1 cellular context compared by ENCODE assay signal in the genomic region with DNA sequence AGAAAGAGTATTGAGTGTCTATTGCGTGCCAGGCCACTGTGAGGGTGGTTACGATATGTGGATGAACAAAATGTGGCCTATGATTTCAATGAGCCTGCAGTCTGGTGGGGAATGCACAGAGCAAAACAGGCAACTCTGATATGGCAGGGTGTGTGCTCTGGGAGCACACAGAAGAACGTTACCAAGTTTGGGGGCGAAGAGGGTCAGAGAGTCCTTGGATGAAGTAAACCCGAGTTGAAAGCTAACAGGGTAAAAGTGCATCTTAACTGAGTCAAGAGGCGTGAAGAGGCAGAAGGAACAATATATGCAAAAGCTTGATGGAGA.
TF ChIP-seq lines count a peak whose summit lies in the region.

No MANE protein-coding gene starts in this region.

TF ChIP-seq in K562, 482 proteins besides CTCF, POLR2A, EP300 and RAD21 (continues in another document):
- TF ChIP-seq CREB3 (tag; conservative IDR thresholded peaks at IDR 0.05; ENCODE audit: low read depth) (0 out of 2 replicates have a peak, but pooled peaks have one; percentile 2), ZNF431 (CRISPR knock-in tag; IDR thresholded peaks at IDR 0.05) (no peak), SMC3 (conservative IDR thresholded peaks at IDR 0.05; ENCODE audit: insufficient read depth, low read depth, low read length) (no peak), CAMTA2 (CRISPR knock-in tag; conservative IDR thresholded peaks at IDR 0.05) (no peak), BACH1 (tag; IDR thresholded peaks at IDR 0.05) (peak; percentile 25; the same call in 1 of the 2 replicates), CBX3 (IDR thresholded peaks at IDR 0.05; ENCODE audit: borderline replicate concordance in 1 of 2, low read length in 2 of 2) (0 out of 3 replicates have a peak, but pooled peaks of 1 of the 2 experiments have one; percentile 7), EHMT2 (IDR thresholded peaks at IDR 0.05) (no peak), XRCC5 (IDR thresholded peaks at IDR 0.05; ENCODE audit: low read depth, low read length) (no peak), MAZ (CRISPR knock-in tag; conservative IDR thresholded peaks at IDR 0.05 in 1 of 2, IDR thresholded peaks at IDR 0.05 in 1 of 2) (no peak), ZNF639 (CRISPR knock-in tag; conservative IDR thresholded peaks at IDR 0.05 in 1 of 2, IDR thresholded peaks at IDR 0.05 in 1 of 2) (no peak), ZNF766 (CRISPR knock-in tag; conservative IDR thresholded peaks at IDR 0.05) (peak; percentile 50; the same call in 1 of the 2 replicates), TAF1 (IDR thresholded peaks at IDR 0.05; ENCODE audit: control insufficient read depth, extremely low read depth, insufficient read depth, low read length, severe bottlenecking) (no peak), USF2 (CRISPR knock-in tag; IDR thresholded peaks at IDR 0.05) (no peak), SMARCA4 (IDR thresholded peaks at IDR 0.05) (0 out of 2 replicates have a peak, but pooled peaks have one; percentile 16), MITF (IDR thresholded peaks at IDR 0.05) (no peak), DDX20 (tag; IDR thresholded peaks at IDR 0.05; ENCODE audit: low read depth) (0 out of 2 replicates have a peak, but pooled peaks have one; percentile 25)
- TF ChIP-seq, protein P1, sequence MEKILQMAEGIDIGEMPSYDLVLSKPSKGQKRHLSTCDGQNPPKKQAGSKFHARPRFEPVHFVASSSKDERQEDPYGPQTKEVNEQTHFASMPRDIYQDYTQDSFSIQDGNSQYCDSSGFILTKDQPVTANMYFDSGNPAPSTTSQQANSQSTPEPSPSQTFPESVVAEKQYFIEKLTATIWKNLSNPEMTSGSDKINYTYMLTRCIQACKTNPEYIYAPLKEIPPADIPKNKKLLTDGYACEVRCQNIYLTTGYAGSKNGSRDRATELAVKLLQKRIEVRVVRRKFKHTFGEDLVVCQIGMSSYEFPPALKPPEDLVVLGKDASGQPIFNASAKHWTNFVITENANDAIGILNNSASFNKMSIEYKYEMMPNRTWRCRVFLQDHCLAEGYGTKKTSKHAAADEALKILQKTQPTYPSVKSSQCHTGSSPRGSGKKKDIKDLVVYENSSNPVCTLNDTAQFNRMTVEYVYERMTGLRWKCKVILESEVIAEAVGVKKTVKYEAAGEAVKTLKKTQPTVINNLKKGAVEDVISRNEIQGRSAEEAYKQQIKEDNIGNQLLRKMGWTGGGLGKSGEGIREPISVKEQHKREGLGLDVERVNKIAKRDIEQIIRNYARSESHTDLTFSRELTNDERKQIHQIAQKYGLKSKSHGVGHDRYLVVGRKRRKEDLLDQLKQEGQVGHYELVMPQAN (IDR thresholded peaks at IDR 0.05; ENCODE audit: borderline replicate concordance): 0 out of 2 replicates have a peak, but pooled peaks have one; percentile 6
- TF ChIP-seq, protein P2, sequence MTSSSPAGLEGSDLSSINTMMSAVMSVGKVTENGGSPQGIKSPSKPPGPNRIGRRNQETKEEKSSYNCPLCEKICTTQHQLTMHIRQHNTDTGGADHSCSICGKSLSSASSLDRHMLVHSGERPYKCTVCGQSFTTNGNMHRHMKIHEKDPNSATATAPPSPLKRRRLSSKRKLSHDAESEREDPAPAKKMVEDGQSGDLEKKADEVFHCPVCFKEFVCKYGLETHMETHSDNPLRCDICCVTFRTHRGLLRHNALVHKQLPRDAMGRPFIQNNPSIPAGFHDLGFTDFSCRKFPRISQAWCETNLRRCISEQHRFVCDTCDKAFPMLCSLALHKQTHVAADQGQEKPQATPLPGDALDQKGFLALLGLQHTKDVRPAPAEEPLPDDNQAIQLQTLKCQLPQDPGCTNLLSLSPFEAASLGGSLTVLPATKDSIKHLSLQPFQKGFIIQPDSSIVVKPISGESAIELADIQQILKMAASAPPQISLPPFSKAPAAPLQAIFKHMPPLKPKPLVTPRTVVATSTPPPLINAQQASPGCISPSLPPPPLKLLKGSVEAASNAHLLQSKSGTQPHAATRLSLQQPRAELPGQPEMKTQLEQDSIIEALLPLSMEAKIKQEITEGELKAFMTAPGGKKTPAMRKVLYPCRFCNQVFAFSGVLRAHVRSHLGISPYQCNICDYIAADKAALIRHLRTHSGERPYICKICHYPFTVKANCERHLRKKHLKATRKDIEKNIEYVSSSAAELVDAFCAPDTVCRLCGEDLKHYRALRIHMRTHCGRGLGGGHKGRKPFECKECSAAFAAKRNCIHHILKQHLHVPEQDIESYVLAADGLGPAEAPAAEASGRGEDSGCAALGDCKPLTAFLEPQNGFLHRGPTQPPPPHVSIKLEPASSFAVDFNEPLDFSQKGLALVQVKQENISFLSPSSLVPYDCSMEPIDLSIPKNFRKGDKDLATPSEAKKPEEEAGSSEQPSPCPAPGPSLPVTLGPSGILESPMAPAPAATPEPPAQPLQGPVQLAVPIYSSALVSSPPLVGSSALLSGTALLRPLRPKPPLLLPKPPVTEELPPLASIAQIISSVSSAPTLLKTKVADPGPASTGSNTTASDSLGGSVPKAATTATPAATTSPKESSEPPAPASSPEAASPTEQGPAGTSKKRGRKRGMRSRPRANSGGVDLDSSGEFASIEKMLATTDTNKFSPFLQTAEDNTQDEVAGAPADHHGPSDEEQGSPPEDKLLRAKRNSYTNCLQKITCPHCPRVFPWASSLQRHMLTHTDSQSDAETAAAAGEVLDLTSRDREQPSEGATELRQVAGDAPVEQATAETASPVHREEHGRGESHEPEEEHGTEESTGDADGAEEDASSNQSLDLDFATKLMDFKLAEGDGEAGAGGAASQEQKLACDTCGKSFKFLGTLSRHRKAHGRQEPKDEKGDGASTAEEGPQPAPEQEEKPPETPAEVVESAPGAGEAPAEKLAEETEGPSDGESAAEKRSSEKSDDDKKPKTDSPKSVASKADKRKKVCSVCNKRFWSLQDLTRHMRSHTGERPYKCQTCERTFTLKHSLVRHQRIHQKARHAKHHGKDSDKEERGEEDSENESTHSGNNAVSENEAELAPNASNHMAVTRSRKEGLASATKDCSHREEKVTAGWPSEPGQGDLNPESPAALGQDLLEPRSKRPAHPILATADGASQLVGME (CRISPR knock-in tag; IDR thresholded peaks at IDR 0.05): no peak
- TF ChIP-seq, protein P3, sequence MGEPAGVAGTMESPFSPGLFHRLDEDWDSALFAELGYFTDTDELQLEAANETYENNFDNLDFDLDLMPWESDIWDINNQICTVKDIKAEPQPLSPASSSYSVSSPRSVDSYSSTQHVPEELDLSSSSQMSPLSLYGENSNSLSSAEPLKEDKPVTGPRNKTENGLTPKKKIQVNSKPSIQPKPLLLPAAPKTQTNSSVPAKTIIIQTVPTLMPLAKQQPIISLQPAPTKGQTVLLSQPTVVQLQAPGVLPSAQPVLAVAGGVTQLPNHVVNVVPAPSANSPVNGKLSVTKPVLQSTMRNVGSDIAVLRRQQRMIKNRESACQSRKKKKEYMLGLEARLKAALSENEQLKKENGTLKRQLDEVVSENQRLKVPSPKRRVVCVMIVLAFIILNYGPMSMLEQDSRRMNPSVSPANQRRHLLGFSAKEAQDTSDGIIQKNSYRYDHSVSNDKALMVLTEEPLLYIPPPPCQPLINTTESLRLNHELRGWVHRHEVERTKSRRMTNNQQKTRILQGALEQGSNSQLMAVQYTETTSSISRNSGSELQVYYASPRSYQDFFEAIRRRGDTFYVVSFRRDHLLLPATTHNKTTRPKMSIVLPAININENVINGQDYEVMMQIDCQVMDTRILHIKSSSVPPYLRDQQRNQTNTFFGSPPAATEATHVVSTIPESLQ (CRISPR knock-in tag; IDR thresholded peaks at IDR 0.05): no peak
- TF ChIP-seq, protein P4, sequence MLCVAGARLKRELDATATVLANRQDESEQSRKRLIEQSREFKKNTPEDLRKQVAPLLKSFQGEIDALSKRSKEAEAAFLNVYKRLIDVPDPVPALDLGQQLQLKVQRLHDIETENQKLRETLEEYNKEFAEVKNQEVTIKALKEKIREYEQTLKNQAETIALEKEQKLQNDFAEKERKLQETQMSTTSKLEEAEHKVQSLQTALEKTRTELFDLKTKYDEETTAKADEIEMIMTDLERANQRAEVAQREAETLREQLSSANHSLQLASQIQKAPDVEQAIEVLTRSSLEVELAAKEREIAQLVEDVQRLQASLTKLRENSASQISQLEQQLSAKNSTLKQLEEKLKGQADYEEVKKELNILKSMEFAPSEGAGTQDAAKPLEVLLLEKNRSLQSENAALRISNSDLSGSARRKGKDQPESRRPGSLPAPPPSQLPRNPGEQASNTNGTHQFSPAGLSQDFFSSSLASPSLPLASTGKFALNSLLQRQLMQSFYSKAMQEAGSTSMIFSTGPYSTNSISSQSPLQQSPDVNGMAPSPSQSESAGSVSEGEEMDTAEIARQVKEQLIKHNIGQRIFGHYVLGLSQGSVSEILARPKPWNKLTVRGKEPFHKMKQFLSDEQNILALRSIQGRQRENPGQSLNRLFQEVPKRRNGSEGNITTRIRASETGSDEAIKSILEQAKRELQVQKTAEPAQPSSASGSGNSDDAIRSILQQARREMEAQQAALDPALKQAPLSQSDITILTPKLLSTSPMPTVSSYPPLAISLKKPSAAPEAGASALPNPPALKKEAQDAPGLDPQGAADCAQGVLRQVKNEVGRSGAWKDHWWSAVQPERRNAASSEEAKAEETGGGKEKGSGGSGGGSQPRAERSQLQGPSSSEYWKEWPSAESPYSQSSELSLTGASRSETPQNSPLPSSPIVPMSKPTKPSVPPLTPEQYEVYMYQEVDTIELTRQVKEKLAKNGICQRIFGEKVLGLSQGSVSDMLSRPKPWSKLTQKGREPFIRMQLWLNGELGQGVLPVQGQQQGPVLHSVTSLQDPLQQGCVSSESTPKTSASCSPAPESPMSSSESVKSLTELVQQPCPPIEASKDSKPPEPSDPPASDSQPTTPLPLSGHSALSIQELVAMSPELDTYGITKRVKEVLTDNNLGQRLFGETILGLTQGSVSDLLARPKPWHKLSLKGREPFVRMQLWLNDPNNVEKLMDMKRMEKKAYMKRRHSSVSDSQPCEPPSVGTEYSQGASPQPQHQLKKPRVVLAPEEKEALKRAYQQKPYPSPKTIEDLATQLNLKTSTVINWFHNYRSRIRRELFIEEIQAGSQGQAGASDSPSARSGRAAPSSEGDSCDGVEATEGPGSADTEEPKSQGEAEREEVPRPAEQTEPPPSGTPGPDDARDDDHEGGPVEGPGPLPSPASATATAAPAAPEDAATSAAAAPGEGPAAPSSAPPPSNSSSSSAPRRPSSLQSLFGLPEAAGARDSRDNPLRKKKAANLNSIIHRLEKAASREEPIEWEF (CRISPR knock-in tag; IDR thresholded peaks at IDR 0.05): peak; percentile 74; the same call in 1 of the 2 replicates
- TF ChIP-seq, protein P5, sequence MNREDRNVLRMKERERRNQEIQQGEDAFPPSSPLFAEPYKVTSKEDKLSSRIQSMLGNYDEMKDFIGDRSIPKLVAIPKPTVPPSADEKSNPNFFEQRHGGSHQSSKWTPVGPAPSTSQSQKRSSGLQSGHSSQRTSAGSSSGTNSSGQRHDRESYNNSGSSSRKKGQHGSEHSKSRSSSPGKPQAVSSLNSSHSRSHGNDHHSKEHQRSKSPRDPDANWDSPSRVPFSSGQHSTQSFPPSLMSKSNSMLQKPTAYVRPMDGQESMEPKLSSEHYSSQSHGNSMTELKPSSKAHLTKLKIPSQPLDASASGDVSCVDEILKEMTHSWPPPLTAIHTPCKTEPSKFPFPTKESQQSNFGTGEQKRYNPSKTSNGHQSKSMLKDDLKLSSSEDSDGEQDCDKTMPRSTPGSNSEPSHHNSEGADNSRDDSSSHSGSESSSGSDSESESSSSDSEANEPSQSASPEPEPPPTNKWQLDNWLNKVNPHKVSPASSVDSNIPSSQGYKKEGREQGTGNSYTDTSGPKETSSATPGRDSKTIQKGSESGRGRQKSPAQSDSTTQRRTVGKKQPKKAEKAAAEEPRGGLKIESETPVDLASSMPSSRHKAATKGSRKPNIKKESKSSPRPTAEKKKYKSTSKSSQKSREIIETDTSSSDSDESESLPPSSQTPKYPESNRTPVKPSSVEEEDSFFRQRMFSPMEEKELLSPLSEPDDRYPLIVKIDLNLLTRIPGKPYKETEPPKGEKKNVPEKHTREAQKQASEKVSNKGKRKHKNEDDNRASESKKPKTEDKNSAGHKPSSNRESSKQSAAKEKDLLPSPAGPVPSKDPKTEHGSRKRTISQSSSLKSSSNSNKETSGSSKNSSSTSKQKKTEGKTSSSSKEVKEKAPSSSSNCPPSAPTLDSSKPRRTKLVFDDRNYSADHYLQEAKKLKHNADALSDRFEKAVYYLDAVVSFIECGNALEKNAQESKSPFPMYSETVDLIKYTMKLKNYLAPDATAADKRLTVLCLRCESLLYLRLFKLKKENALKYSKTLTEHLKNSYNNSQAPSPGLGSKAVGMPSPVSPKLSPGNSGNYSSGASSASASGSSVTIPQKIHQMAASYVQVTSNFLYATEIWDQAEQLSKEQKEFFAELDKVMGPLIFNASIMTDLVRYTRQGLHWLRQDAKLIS (CRISPR knock-in tag; IDR thresholded peaks at IDR 0.05): 0 out of 2 replicates have a peak, but pooled peaks have one; percentile 21
